Comparison of ENCODE assay signal across 9 cellular contexts in the genomic region with DNA sequence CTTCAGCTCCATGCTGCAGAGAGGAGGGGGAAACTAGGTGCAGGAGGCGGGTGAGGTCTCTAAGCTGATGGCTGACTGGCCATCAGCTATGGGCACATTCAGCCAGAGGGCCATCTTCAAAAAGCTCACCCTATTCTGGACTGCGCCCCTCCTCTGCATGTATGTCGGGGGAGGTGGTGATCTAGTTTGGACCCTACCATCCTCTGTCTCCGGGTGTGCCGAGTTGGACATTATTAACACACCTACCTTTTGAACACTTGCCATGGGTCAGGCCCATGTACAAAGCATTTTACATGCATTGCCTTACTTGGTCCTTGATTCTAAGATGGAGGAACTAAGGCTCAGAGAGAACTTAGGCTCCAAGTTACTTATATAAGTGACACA. TPM values are rescaled to one million over a fixed set of nuclear protein-coding genes. Genes with fewer than 3 reads are reported as not detected.
DNase-seq lines count a peak whose midpoint lies in the region; ATAC-seq and TF ChIP-seq lines count a peak whose summit lies in the region.
"Had no signal": no experiment of that assay in that cellular context is flagged by ENCODE, and none has a peak within 500 bp of the region (broad histone marks: within the 10 kb centered on the region; RNA-seq: fewer than 3 reads in every experiment).

No MANE protein-coding gene starts in this region.

- peaks cover 33% of the 10 kb centered on the region for H3K4me1 Mint-ChIP-seq in nephron

- H3K4me2 ChIP-seq in Loucy (ENCODE audit: low read depth, low read length, poor library complexity, severe bottlenecking) = peak overlapping the region; percentile 83

- peak overlapping the region; percentile 94 to 99 (median 98) for H3K4me3 Mint-ChIP-seq in nephron

- H3K4me3 ChIP-seq in BE2C (ENCODE audit: low read depth, low read length) = peak overlapping the region; percentile 71
- peak overlapping the region; percentile 82 for H3K4me3 ChIP-seq in Loucy (ENCODE audit: low read length, poor library complexity, severe bottlenecking)
- H3K4me3 ChIP-seq in colonic mucosa = peak overlapping the region; percentile 79

- peaks cover 8% of the 10 kb centered on the region for H3K36me3 ChIP-seq in BE2C
- peaks cover 27% of the 10 kb centered on the region; the same call in 1 of the 2 replicates for H3K36me3 ChIP-seq in Loucy (ENCODE audit: insufficient read depth, low read length)
- H3K36me3 ChIP-seq in colonic mucosa = no peaks in the 10 kb centered on the region

- no peaks in the 10 kb centered on the region for H3K27me3 Mint-ChIP-seq in nephron (ENCODE audit: low read depth)

- ATAC-seq in HG03520 (IDR thresholded peaks at IDR 0.05; ENCODE audit: unreplicated experiment) = no peak

- intact Hi-C loops in colonic mucosa (cut with DNase I) = no loop called here

- H3K27ac ChIP-seq in colonic mucosa = peak overlapping the region; percentile 51

- H3K9me2 ChIP-seq in Loucy (replicated peaks; ENCODE audit: low read depth, low read length) = no peaks in the 10 kb centered on the region

- H3K36me3 Mint-ChIP-seq in nephron (ENCODE audit: low read depth) = peaks cover 34% of the 10 kb centered on the region

- no peak overlapping the region for H2AFZ ChIP-seq in Loucy (ENCODE audit: low read length)

- H3K27ac Mint-ChIP-seq in nephron = peak overlapping the region; percentile 88 to 96 (median 95)

- TF ChIP-seq CTCF in BE2C (IDR thresholded peaks at IDR 0.05; ENCODE audit: low read depth, low read length) (no peak), Loucy (conservative IDR thresholded peaks at IDR 0.05; ENCODE audit: low read length) (no peak), colonic mucosa (IDR thresholded peaks at IDR 0.05) (no peak), nephron (IDR thresholded peaks at IDR 0.05; ENCODE audit: unreplicated experiment in 3 of 3) (no peak)

- H3K9ac ChIP-seq in Loucy (ENCODE audit: low read depth, low read length, poor library complexity, severe bottlenecking) = peak overlapping the region; percentile 99
- peak overlapping the region; percentile 28 to 85 for H3K9ac ChIP-seq in colonic mucosa (ENCODE audit: low read depth in 2 of 2, low read length in 2 of 2)

- no peaks in the 10 kb centered on the region for H3K9me3 Mint-ChIP-seq in nephron

- H4K20me1 ChIP-seq in Loucy (ENCODE audit: insufficient read depth, low read length, poor library complexity, severe bottlenecking) = peaks cover 23% of the 10 kb centered on the region

- H3F3A ChIP-seq in Loucy (ENCODE audit: low read depth) = no peaks in the 10 kb centered on the region

- H3K79me2 ChIP-seq in Loucy (ENCODE audit: insufficient read depth, low read length) = peaks cover 63% of the 10 kb centered on the region

- H3K4me1 ChIP-seq in BE2C (no peaks in the 10 kb centered on the region), Loucy (ENCODE audit: insufficient read depth, low read length, poor library complexity, severe bottlenecking) (peaks cover 39% of the 10 kb centered on the region), colonic mucosa (peaks cover 5% of the 10 kb centered on the region)

- DNase-seq in BE2C (no peak), colonic mucosa (no peak), SKM-1 treated with dmso at 0.1 percent for 144 hours (lab: John Stamatoyannopoulos, UW; ENCODE audit: unreplicated experiment) (no peak), SHP77 (lab: John Stamatoyannopoulos, UW) (no peak), NCI-H146 (lab: John Stamatoyannopoulos, UW) (no peak)
- DNase-seq: SHP77 treated with DMSO at 0.1 percent for 48 hours had no signal

- H3K27me3 ChIP-seq in BE2C = no peaks in the 10 kb centered on the region
- peaks cover 6% of the 10 kb centered on the region for H3K27me3 ChIP-seq in Loucy (ENCODE audit: insufficient read depth, low read length, poor library complexity, severe bottlenecking)
- H3K27me3 ChIP-seq in colonic mucosa = no peaks in the 10 kb centered on the region

- H3K9me3 ChIP-seq in BE2C (no peaks in the 10 kb centered on the region), Loucy (ENCODE audit: insufficient read depth, low read depth, low read length) (no peaks in the 10 kb centered on the region), colonic mucosa (no peaks in the 10 kb centered on the region)

RNA-seq across cellular contexts. Expression of gene NISCH, which starts 1.4 kb away (rescaled TPM):
- 58.7 TPM for polyA plus RNA-seq in BE2C (2012; ENCODE audit: insufficient read depth, insufficient read length, low read depth)
- total RNA-seq in colonic mucosa = 10 to 100 TPM; 43.2 to 60.5 TPM

RNA-seq across cellular contexts. Expression of gene TNNC1, which starts 3.0 kb away (rescaled TPM):
- polyA plus RNA-seq in BE2C (2012; ENCODE audit: insufficient read depth, insufficient read length, low read depth) = 0.83 TPM
- total RNA-seq in colonic mucosa = 1 to 10 TPM; 1.1 to 1.5 TPM

RNA-seq across cellular contexts. Expression of gene SEMA3G, which starts 11.9 kb away (rescaled TPM):
- 19.0 TPM for polyA plus RNA-seq in BE2C (2012; ENCODE audit: insufficient read depth, insufficient read length, low read depth)
- total RNA-seq in colonic mucosa = 1 to 10 TPM; 2.4 to 2.6 TPM

RNA-seq across cellular contexts. Expression of gene STAB1, which starts 38.3 kb away (rescaled TPM):
- polyA plus RNA-seq in BE2C (2012; ENCODE audit: insufficient read depth, insufficient read length, low read depth) = not detected
- 10 to 100 TPM; 41.1 to 46.5 TPM for total RNA-seq in colonic mucosa

RNA-seq across cellular contexts. Expression of gene PHF7, which starts 46.3 kb away (rescaled TPM):
- polyA plus RNA-seq in BE2C (2012; ENCODE audit: insufficient read depth, insufficient read length, low read depth) = 1.3 TPM
- total RNA-seq in colonic mucosa = 10 to 100 TPM in 1 of 2 donors, 1 to 10 TPM in 1; 8.7 to 10.9 TPM
